ENCODE assay signal across 8 cellular contexts in genomic region chr1:52057245-52057644, GRCh38. TPM values are rescaled to one million over a fixed set of nuclear protein-coding genes. Genes with fewer than 3 reads are reported as not detected.
A peak's percentile ranks its signal among the peaks of the same experiment; 100 is the strongest.
DNase-seq lines count a peak whose midpoint lies in the region; ATAC-seq and TF ChIP-seq lines count a peak whose summit lies in the region.

No MANE protein-coding gene starts in this region.

- peaks cover 39% of the 10 kb centered on the region for H3K36me3 ChIP-seq in iPS-20b (ENCODE audit: insufficient read depth, low read depth, low read length)
- H3K36me3 ChIP-seq in body of pancreas (replicated peaks in 1 of 2; ENCODE audit: insufficient read depth in 1 of 2, low read depth in 2 of 2), result peaks cover 0 to 6% of the 10 kb centered on the region in 2 donors

- ATAC-seq in GM18511 (IDR thresholded peaks at IDR 0.05; ENCODE audit: unreplicated experiment) (no peak), body of pancreas (no peak)

- H3K4me1 Mint-ChIP-seq in T-helper 2 cell treated with Interferon-gamma antibody and Interleukin-4, amounts not matched to agents 5 μg/mL and 100 μg/mL, for 36 hours (ENCODE audit: low read depth), result peaks cover 40% of the 10 kb centered on the region
- peaks cover 58% of the 10 kb centered on the region for H3K4me1 Mint-ChIP-seq in activated CD4-positive, alpha-beta memory T cell treated with anti-CD3 and anti-CD28 coated beads, Interleukin-2, amount 10 ng/mL, durations not matched to agents 7 days and 5 days

- no peak for TF ChIP-seq CTCF in body of pancreas (IDR thresholded peaks at IDR 0.05)

- TF ChIP-seq POLR2A in body of pancreas (IDR thresholded peaks at IDR 0.05), result no peak

- peak overlapping the region; percentile 99 for H3K27ac Mint-ChIP-seq in T-helper 2 cell treated with Interferon-gamma antibody and Interleukin-4, amounts not matched to agents 5 μg/mL and 100 μg/mL, for 36 hours
- peak overlapping the region; percentile 94 for H3K27ac Mint-ChIP-seq in activated CD4-positive, alpha-beta memory T cell treated with anti-CD3 and anti-CD28 coated beads, Interleukin-2, amount 10 ng/mL, durations not matched to agents 7 days and 5 days

- intact Hi-C loops in body of pancreas (cut with DNase I), result no loop called here

- peaks cover 23% of the 10 kb centered on the region for H3K36me3 Mint-ChIP-seq in T-helper 2 cell treated with Interferon-gamma antibody and Interleukin-4, amounts not matched to agents 5 μg/mL and 100 μg/mL, for 36 hours (ENCODE audit: low read depth)
- peaks cover 37% of the 10 kb centered on the region for H3K36me3 Mint-ChIP-seq in activated CD4-positive, alpha-beta memory T cell treated with anti-CD3 and anti-CD28 coated beads, Interleukin-2, amount 10 ng/mL, durations not matched to agents 7 days and 5 days (ENCODE audit: low read depth)

- no peaks in the 10 kb centered on the region for H3K9me3 ChIP-seq in iPS-20b (ENCODE audit: insufficient read depth, low read depth, low read length)
- H3K9me3 ChIP-seq in body of pancreas, result no peaks in the 10 kb centered on the region

- peak overlapping the region; percentile 93 for H3K27ac ChIP-seq in iPS-20b (ENCODE audit: low read length)
- peak overlapping the region; percentile 89 for H3K27ac ChIP-seq in substantia nigra (ENCODE audit: low read depth, low read length, poor library complexity, severe bottlenecking)
- peak overlapping the region in 2 of 4 donors; percentile 91 to 98 for H3K27ac ChIP-seq in body of pancreas

- H3K4me3 Mint-ChIP-seq in T-helper 2 cell treated with Interferon-gamma antibody and Interleukin-4, amounts not matched to agents 5 μg/mL and 100 μg/mL, for 36 hours, result peak overlapping the region; percentile 100
- H3K4me3 Mint-ChIP-seq in activated CD4-positive, alpha-beta memory T cell treated with anti-CD3 and anti-CD28 coated beads, Interleukin-2, amount 10 ng/mL, durations not matched to agents 7 days and 5 days, result peak overlapping the region; percentile 88

- no peak for DNase-seq in T-helper 2 cell treated with Interferon-gamma antibody and Interleukin-4, amounts not matched to agents 5 μg/mL and 100 μg/mL, for 36 hours (ENCODE audit: low spot score)
- DNase-seq in T-helper 2 cell (no peak), substantia nigra (lab: John Stamatoyannopoulos, UW) (no peak), NCI-H1694 (lab: John Stamatoyannopoulos, UW) (no peak), body of pancreas (no peak)
- no peak for DNase-seq in activated CD4-positive, alpha-beta memory T cell treated with anti-CD3 and anti-CD28 coated beads, Interleukin-2, amount 10 ng/mL, durations not matched to agents 7 days and 5 days

- POLR2A ChIA-PET in activated CD4-positive, alpha-beta memory T cell treated with anti-CD3 and anti-CD28 coated beads, Interleukin-2, amount 10 ng/mL, durations not matched to agents 7 days and 5 days (lab: Charles Lee), result interaction anchor here (0.6 to 6.2 kb wide), 8 partner anchors 8 to 367 kb away, joined by 3 to 64 read pairs (median 9); partner anchors contain the start of genes CC2D1B, KTI12, NRDC and ORC1

- no peaks in the 10 kb centered on the region for H3K27me3 ChIP-seq in iPS-20b (ENCODE audit: insufficient read depth, low read length)
- H3K27me3 ChIP-seq in body of pancreas, result no peaks in the 10 kb centered on the region

- H3K4me1 ChIP-seq in iPS-20b (ENCODE audit: insufficient read depth, low read length) (peaks cover 18% of the 10 kb centered on the region), body of pancreas (peaks cover 41% of the 10 kb centered on the region)

- H3K9me3 Mint-ChIP-seq in T-helper 2 cell treated with Interferon-gamma antibody and Interleukin-4, amounts not matched to agents 5 μg/mL and 100 μg/mL, for 36 hours, result no peaks in the 10 kb centered on the region
- no peaks in the 10 kb centered on the region for H3K9me3 Mint-ChIP-seq in activated CD4-positive, alpha-beta memory T cell treated with anti-CD3 and anti-CD28 coated beads, Interleukin-2, amount 10 ng/mL, durations not matched to agents 7 days and 5 days

- peak overlapping the region; percentile 99 for H3K9ac ChIP-seq in iPS-20b (ENCODE audit: low read depth, low read length)

- WGBS in body of pancreas, 2 donors, result 0 to 4% methylated on average over 1 of the region's 1 CpG

- H3K4me3 ChIP-seq in iPS-20b (ENCODE audit: low read length), result peak overlapping the region; percentile 99
- peak overlapping the region in 1 of 2 donors; percentile 83 for H3K4me3 ChIP-seq in body of pancreas

- CTCF ChIA-PET in activated CD4-positive, alpha-beta memory T cell treated with anti-CD3 and anti-CD28 coated beads, Interleukin-2, amount 10 ng/mL, durations not matched to agents 7 days and 5 days (lab: Charles Lee), result interaction anchor here (1.1 to 1.4 kb wide), 2 partner anchors 24 to 54 kb away, joined by 3 read pairs; partner anchors contain the start of gene KTI12

- no peaks in the 10 kb centered on the region for H3K27me3 Mint-ChIP-seq in T-helper 2 cell treated with Interferon-gamma antibody and Interleukin-4, amounts not matched to agents 5 μg/mL and 100 μg/mL, for 36 hours (ENCODE audit: low read depth)
- H3K27me3 Mint-ChIP-seq in activated CD4-positive, alpha-beta memory T cell treated with anti-CD3 and anti-CD28 coated beads, Interleukin-2, amount 10 ng/mL, durations not matched to agents 7 days and 5 days, result no peaks in the 10 kb centered on the region

RNA-seq across cellular contexts. Expression of gene BTF3L4, which starts 1.1 kb away (rescaled TPM):
- total RNA-seq in activated CD4-positive, alpha-beta memory T cell treated with anti-CD3 and anti-CD28 coated beads, Interleukin-2, amount 10 ng/mL, durations not matched to agents 7 days and 5 days, result 10 to 100 TPM; 35.0 to 38.1 TPM
- 10 to 100 TPM; 23.1 to 26.5 TPM for total RNA-seq in body of pancreas

RNA-seq across cellular contexts. Expression of gene TXNDC12, which starts 2.3 kb away (rescaled TPM):
- 10 to 100 TPM; 56.6 to 63.5 TPM for total RNA-seq in activated CD4-positive, alpha-beta memory T cell treated with anti-CD3 and anti-CD28 coated beads, Interleukin-2, amount 10 ng/mL, durations not matched to agents 7 days and 5 days
- 10 to 100 TPM; 25.7 to 38.7 TPM for total RNA-seq in body of pancreas

RNA-seq across cellular contexts. Expression of gene KTI12, which starts 23.6 kb away (rescaled TPM):
- total RNA-seq in activated CD4-positive, alpha-beta memory T cell treated with anti-CD3 and anti-CD28 coated beads, Interleukin-2, amount 10 ng/mL, durations not matched to agents 7 days and 5 days, result 10 to 100 TPM; 11.3 to 11.5 TPM
- total RNA-seq in body of pancreas, result 1 to 10 TPM; 7.6 to 8.8 TPM
